In the genomic region with DNA sequence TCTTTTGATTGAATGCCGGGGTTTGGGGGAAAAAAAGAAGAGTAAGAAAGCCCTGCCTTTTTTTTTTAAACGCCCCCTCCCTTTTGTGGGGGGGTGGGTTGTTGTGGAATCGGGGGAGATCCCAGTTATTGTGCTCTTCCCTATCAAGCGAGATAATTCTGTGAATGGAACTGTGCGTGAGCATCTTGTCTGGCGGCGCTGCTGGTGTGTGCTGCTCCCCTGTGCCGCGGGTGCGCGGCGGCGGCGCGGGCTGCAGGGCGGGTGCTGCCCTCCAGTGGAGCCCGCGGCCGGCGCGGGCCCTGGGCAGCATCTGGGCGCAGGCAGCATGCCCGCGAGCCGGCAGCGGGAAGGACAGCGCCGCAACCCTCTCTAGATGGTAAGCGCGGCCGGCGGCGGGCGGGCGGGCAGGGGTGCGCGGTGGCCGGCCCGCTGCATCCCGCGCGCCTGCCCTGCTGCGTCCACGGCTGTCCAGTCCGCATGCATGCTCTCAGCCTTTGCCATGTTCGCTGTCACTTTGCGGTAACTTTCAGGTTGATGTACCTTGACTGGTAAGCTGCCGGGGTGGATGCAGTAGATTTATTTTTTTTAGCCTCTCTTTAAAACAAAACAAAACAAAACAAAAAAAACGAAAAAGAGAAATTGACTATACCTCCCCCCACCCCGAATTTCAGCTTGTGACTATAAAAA, we compare ENCODE assay signal across 8 cellular contexts.
DNase-seq lines count a peak whose midpoint lies in the region; ATAC-seq, FAIRE-seq and TF ChIP-seq lines count a peak whose summit lies in the region.

No MANE protein-coding gene starts in this region.

- H3K9me3 Mint-ChIP-seq in central memory CD8-positive, alpha-beta T cell = no peaks in the 10 kb centered on the region

- H3K27ac ChIP-seq in VCaP (no peak overlapping the region), kidney (ENCODE audit: low read depth in 2 of 2, low read length in 2 of 2) (no peak overlapping the region), spleen (peak overlapping the region in 3 of 8 donors; percentile 30 to 67 (median 34))

- no peak for TF ChIP-seq POLR2A in spleen (IDR thresholded peaks at IDR 0.05)

- no peak overlapping the region for H3K9ac ChIP-seq in kidney (ENCODE audit: low read length in 2 of 2)

- H3K4me1 ChIP-seq in kidney (ENCODE audit: control insufficient read depth in 1 of 2, insufficient read depth in 1 of 2, low read depth in 1 of 2, low read length in 2 of 2) = peaks cover 0 to 6% of the 10 kb centered on the region in 2 donors
- peaks cover 0 to 55% (median 26%) of the 10 kb centered on the region in 6 donors for H3K4me1 ChIP-seq in spleen

- H3K4me3 Mint-ChIP-seq in central memory CD8-positive, alpha-beta T cell = no peak overlapping the region

- H3K27me3 Mint-ChIP-seq in central memory CD8-positive, alpha-beta T cell = peaks cover 66% of the 10 kb centered on the region

- FAIRE-seq in kidney (lab: Jason Lieb, UNC) = no peak

- peaks cover 6% of the 10 kb centered on the region for H3K4me1 Mint-ChIP-seq in central memory CD8-positive, alpha-beta T cell

- WGBS in spleen, 5 donors = 6 to 12% (median 8%) methylated on average over 27 to 50 of the region's 50 CpGs

- no peak overlapping the region for H3K27ac Mint-ChIP-seq in central memory CD8-positive, alpha-beta T cell (ENCODE audit: low read depth)

- peak; percentile 59 for DNase-seq in NCI-H1092 treated with DMSO at 0.1 percent for 48 hours (lab: John Stamatoyannopoulos, UW)
- no peak for DNase-seq in central memory CD8-positive, alpha-beta T cell (ENCODE audit: low spot score in 2 of 2)
- peak; percentile 89 for DNase-seq in kidney
- peak; percentile 87 for DNase-seq in spleen

- H3K36me3 ChIP-seq in kidney (ENCODE audit: control insufficient read depth in 1 of 2, insufficient read depth in 2 of 2, low read length in 2 of 2) (no peaks in the 10 kb centered on the region), spleen (no peaks in the 10 kb centered on the region)

- intact Hi-C loops in kidney (cut with DNase I) (no loop called here), spleen (cut with DNase I; ENCODE audit: low total_unique reads) (loop anchor here (5.0 to 10.0 kb wide), 2 partner anchors 258 to 404 kb away; no protein-coding TSS in a partner anchor)

- peaks cover 1% of the 10 kb centered on the region for H3K36me3 Mint-ChIP-seq in central memory CD8-positive, alpha-beta T cell (ENCODE audit: insufficient read depth)

- H3K9me3 ChIP-seq in kidney (ENCODE audit: control insufficient read depth in 1 of 2, low read length in 2 of 2) = no peaks in the 10 kb centered on the region
- H3K9me3 ChIP-seq in spleen = no peaks in the 10 kb centered on the region

- TF ChIP-seq CTCF in VCaP (conservative IDR thresholded peaks at IDR 0.05) (peak; percentile 97), kidney (IDR thresholded peaks at IDR 0.05; ENCODE audit: borderline replicate concordance, extremely low read depth, insufficient read depth) (peak; percentile 81), spleen (IDR thresholded peaks at IDR 0.05 in 8 of 11, conservative IDR thresholded peaks at IDR 0.05 in 3 of 11) (peak in 7 of 11 experiments; percentile 8 to 79 (median 66))

- ATAC-seq in central memory CD8-positive, alpha-beta T cell (replicated peaks; ENCODE audit: extremely low read depth, poor library complexity, severe bottlenecking) = peak; percentile 95
- ATAC-seq in HG02588 (IDR thresholded peaks at IDR 0.05; ENCODE audit: unreplicated experiment) (no peak), GM19035 (IDR thresholded peaks at IDR 0.05; ENCODE audit: unreplicated experiment) (no peak)

- H3K4me3 ChIP-seq in GM08714 (ENCODE audit: low read length) = peak overlapping the region; percentile 15; the same call in 1 of the 2 replicates
- peak overlapping the region in 1 of 2 donors; percentile 11 for H3K4me3 ChIP-seq in kidney (ENCODE audit: low read length in 2 of 2)
- H3K4me3 ChIP-seq in spleen = peak overlapping the region in 5 of 8 donors; percentile 16 to 62 (median 32)

- peaks cover 0 to 27% (median 0%) of the 10 kb centered on the region in 7 donors for H3K27me3 ChIP-seq in spleen (replicated peaks in 1 of 7)

Comparison
In these comparisons a context has a peak if more than half of its experiments do, and no peak if none do; other contexts are left out.
1. DNase-seq: peak in NCI-H1092 treated with DMSO at 0.1 percent for 48 hours (single experiment), kidney (single experiment) and spleen (single experiment); none in central memory CD8-positive, alpha-beta T cell (0 of 2).
2. Peak in every context shown above with its lines, with median percentiles within 50 percentile points of each other: CTCF ChIP-seq.